12 cellular contexts compared by ENCODE assay signal in the genomic region with DNA sequence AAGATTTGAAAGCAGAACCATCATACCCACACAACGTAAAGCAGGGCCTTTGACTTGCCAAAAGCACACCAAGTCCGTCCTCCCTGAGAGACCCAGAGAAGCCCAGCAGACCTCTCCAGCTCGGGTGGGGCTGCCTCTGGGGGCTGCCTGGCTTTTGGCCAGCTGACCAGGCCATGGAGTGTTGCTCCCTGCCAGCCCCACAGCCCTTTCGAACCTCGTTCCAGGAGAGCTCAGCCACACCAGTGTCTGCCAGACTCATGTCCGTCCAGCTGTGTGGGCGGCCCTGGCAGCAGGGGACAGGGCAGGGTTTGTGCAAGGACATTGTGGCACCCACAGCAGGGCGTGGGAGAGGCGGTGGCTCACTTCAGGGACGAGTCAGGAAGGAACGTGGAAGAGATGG.
DNase-seq lines count a peak whose midpoint lies in the region; TF ChIP-seq lines count a peak whose summit lies in the region.
"Had no signal": no experiment of that assay in that cellular context is flagged by ENCODE, and none has a peak within 500 bp of the region (broad histone marks: within the 10 kb centered on the region; RNA-seq: fewer than 3 reads in every experiment).

No MANE protein-coding gene starts in this region.

- no peaks in the 10 kb centered on the region for H3K36me3 ChIP-seq in parathyroid adenoma (ENCODE audit: control insufficient read depth, insufficient read depth, low read length)

- no peak overlapping the region for H3K4me2 ChIP-seq in parathyroid adenoma (ENCODE audit: low read length)

- H3K9me3 ChIP-seq in parathyroid adenoma (ENCODE audit: control insufficient read depth, low read length): no peaks in the 10 kb centered on the region

- peak overlapping the region; percentile 42 for H3K27ac ChIP-seq in parathyroid adenoma

- no peak for DNase-seq in T-helper 2 cell treated with Interferon-gamma antibody and Interleukin-4, amounts not matched to agents 5 μg/mL and 100 μg/mL, for 36 hours (ENCODE audit: low spot score)
- no peak for DNase-seq in T-helper 2 cell
- DNase-seq in hypothalamus (lab: John Stamatoyannopoulos, UW): peak in 28 of 51 donors; percentile 22 to 67 (median 36)
- no peak for DNase-seq in activated CD4-positive, alpha-beta T cell treated with anti-CD3 and anti-CD28 coated beads for 48 hours
- no peak for DNase-seq in NCI-H2227 treated with DMSO at 0.1 percent for 48 hours (lab: John Stamatoyannopoulos, UW)
- DNase-seq in NCI-H226: no peak
- DNase-seq in NCI-H446 treated with DMSO at 0.1 percent for 48 hours (lab: John Stamatoyannopoulos, UW): no peak
- DNase-seq: 8988T; activated CD8-positive, alpha-beta memory T cell treated with anti-CD3 and anti-CD28 coated beads for 24 hours; activated naive CD8-positive, alpha-beta T cell treated with anti-CD3 and anti-CD28 coated beads for 36 hours; NCI-H1048 had no signal

- H3K9me3 Mint-ChIP-seq in T-helper 2 cell treated with Interferon-gamma antibody and Interleukin-4, amounts not matched to agents 5 μg/mL and 100 μg/mL, for 36 hours: no peaks in the 10 kb centered on the region
- H3K9me3 Mint-ChIP-seq: activated naive CD8-positive, alpha-beta T cell treated with anti-CD3 and anti-CD28 coated beads for 36 hours had no signal

- TF ChIP-seq CTCF in parathyroid adenoma (IDR thresholded peaks at IDR 0.05): no peak

- H3K9ac ChIP-seq in parathyroid adenoma: no peak overlapping the region

- no peaks in the 10 kb centered on the region for H3K79me2 ChIP-seq in parathyroid adenoma

- H3K4me1 Mint-ChIP-seq in T-helper 2 cell treated with Interferon-gamma antibody and Interleukin-4, amounts not matched to agents 5 μg/mL and 100 μg/mL, for 36 hours (ENCODE audit: low read depth): peaks cover 26% of the 10 kb centered on the region

- no peak overlapping the region for H3K4me3 Mint-ChIP-seq in T-helper 2 cell treated with Interferon-gamma antibody and Interleukin-4, amounts not matched to agents 5 μg/mL and 100 μg/mL, for 36 hours
- H3K4me3 Mint-ChIP-seq: activated naive CD8-positive, alpha-beta T cell treated with anti-CD3 and anti-CD28 coated beads for 36 hours had no signal

- H3K4me3 ChIP-seq in parathyroid adenoma (ENCODE audit: low read depth, low read length): no peak overlapping the region

- no peaks in the 10 kb centered on the region for H3K27me3 ChIP-seq in parathyroid adenoma (ENCODE audit: control insufficient read depth, insufficient read depth, low read length)

- no peaks in the 10 kb centered on the region for H3K27me3 Mint-ChIP-seq in T-helper 2 cell treated with Interferon-gamma antibody and Interleukin-4, amounts not matched to agents 5 μg/mL and 100 μg/mL, for 36 hours (ENCODE audit: low read depth)
- H3K27me3 Mint-ChIP-seq: activated naive CD8-positive, alpha-beta T cell treated with anti-CD3 and anti-CD28 coated beads for 36 hours had no signal

- peak overlapping the region; percentile 73 for H2AFZ ChIP-seq in parathyroid adenoma

- peaks cover 3% of the 10 kb centered on the region for H3K36me3 Mint-ChIP-seq in T-helper 2 cell treated with Interferon-gamma antibody and Interleukin-4, amounts not matched to agents 5 μg/mL and 100 μg/mL, for 36 hours (ENCODE audit: low read depth)
- H3K36me3 Mint-ChIP-seq: activated naive CD8-positive, alpha-beta T cell treated with anti-CD3 and anti-CD28 coated beads for 36 hours had no signal

- H3K4me1 ChIP-seq in parathyroid adenoma: peaks cover 3% of the 10 kb centered on the region

- H3K27ac Mint-ChIP-seq in T-helper 2 cell treated with Interferon-gamma antibody and Interleukin-4, amounts not matched to agents 5 μg/mL and 100 μg/mL, for 36 hours: peak overlapping the region; percentile 41
- H3K27ac Mint-ChIP-seq: activated naive CD8-positive, alpha-beta T cell treated with anti-CD3 and anti-CD28 coated beads for 36 hours had no signal

Comparison
In these comparisons a context has a peak if more than half of its experiments do, and no peak if none do; other contexts are left out.
1. DNase-seq: peak in hypothalamus (28 of 51); none in T-helper 2 cell treated with Interferon-gamma antibody and Interleukin-4, amounts not matched to agents 5 μg/mL and 100 μg/mL, for 36 hours (single experiment), T-helper 2 cell (0 of 5), activated CD4-positive, alpha-beta T cell treated with anti-CD3 and anti-CD28 coated beads for 48 hours (single experiment), NCI-H2227 treated with DMSO at 0.1 percent for 48 hours (single experiment), NCI-H226 (single experiment) and NCI-H446 treated with DMSO at 0.1 percent for 48 hours (single experiment).